In genomic region chr17:73192894-73193701, GRCh38 we compare ENCODE assay signal across 9 cellular contexts. TPM values are rescaled to one million over a fixed set of nuclear protein-coding genes. Genes with fewer than 3 reads are reported as not detected.
DNase-seq lines count a peak whose midpoint lies in the region; ATAC-seq, FAIRE-seq and TF ChIP-seq lines count a peak whose summit lies in the region.
"Had no signal": no experiment of that assay in that cellular context is flagged by ENCODE, and none has a peak within 500 bp of the region (broad histone marks: within the 10 kb centered on the region; RNA-seq: fewer than 3 reads in every experiment).

COG1 (plus strand) TSS chr17:73193055; CDS start chr17:73193070, 15 bp downstream.

- peaks cover 32% of the 10 kb centered on the region for H3K36me3 ChIP-seq in WERI-Rb-1
- H3K36me3 ChIP-seq in small intestine (ENCODE audit: control insufficient read depth in 2 of 2, insufficient read depth in 2 of 2, low read length in 2 of 2) = peaks cover 3 to 11% of the 10 kb centered on the region in 2 donors

- H3K4me3 ChIP-seq in WERI-Rb-1 (ENCODE audit: low read depth, low read length) (peak within 1 kb of the TSS; percentile 81), small intestine (ENCODE audit: low read depth in 1 of 2, low read length in 2 of 2) (peak within 1 kb of the TSS; percentile 80 to 91)

- WGBS in small intestine, 3 donors = 0 to 2% (median 1%) methylated on average over 30 to 81 of the region's 84 CpGs

- H3K27ac ChIP-seq in 22Rv1 (peak within 1 kb of the TSS; percentile 99), WERI-Rb-1 (peak within 1 kb of the TSS; percentile 98), small intestine (ENCODE audit: low read depth in 1 of 2, low read length in 1 of 2) (peak within 1 kb of the TSS; percentile 78 to 99)

- ATAC-seq in GM18520 (IDR thresholded peaks at IDR 0.05; ENCODE audit: unreplicated experiment) = peak; percentile 52
- peak; percentile 75 for ATAC-seq in HG03064 (IDR thresholded peaks at IDR 0.05; ENCODE audit: low read depth, unreplicated experiment)

- H3K27me3 ChIP-seq in WERI-Rb-1 (ENCODE audit: insufficient read depth, low read depth, severe bottlenecking) (no peaks in the 10 kb centered on the region), small intestine (ENCODE audit: control insufficient read depth in 2 of 2, insufficient read depth in 2 of 2, low read length in 2 of 2) (no peaks in the 10 kb centered on the region)

- no peak for FAIRE-seq in small intestine (lab: Jason Lieb, UNC)
- FAIRE-seq: G401.6 had no signal

- in situ Hi-C loops in T47D (cut with HindIII; ENCODE audit: low pct_unique_long_range_greater_than_20kb, low sequenced_read_pairs) = no loop called here

- TF ChIP-seq CTCF in 22Rv1 (IDR thresholded peaks at IDR 0.05) (no peak), WERI-Rb-1 (IDR thresholded peaks at IDR 0.05; ENCODE audit: low read depth, low read length) (0 out of 2 replicates have a peak, but pooled peaks have one; percentile 5)

- H3K9me3 ChIP-seq in WERI-Rb-1 (ENCODE audit: severe bottlenecking) (no peaks in the 10 kb centered on the region), small intestine (ENCODE audit: control insufficient read depth, low read depth) (no peaks in the 10 kb centered on the region)

- peaks cover 0 to 8% of the 10 kb centered on the region in 2 donors for H3K4me1 ChIP-seq in small intestine (ENCODE audit: control insufficient read depth in 2 of 2, insufficient read depth in 1 of 2, low read depth in 1 of 2, low read length in 1 of 2)

- DNase-seq in NCI-H2196 (lab: John Stamatoyannopoulos, UW; ENCODE audit: unreplicated experiment) (peak; percentile 88), WERI-Rb-1 (peak; percentile 96), T47D (ENCODE audit: low read depth in 1 of 2, low spot score in 1 of 2) (peak; percentile 90 to 95), iPS-NIHi7 (ENCODE audit: extremely low spot score) (peak; percentile 96), small intestine (peak; percentile 91)

RNA-seq across cellular contexts. Expression of gene COG1, which starts in this region (rescaled TPM):
- polyA plus RNA-seq in small intestine = 10 to 100 TPM in 2 of 3 donors, 1 to 10 TPM in 1; 9.2 to 20.1 (median 12.7) TPM

Comparison
In these comparisons a context has a peak if more than half of its experiments do, and no peak if none do; other contexts are left out.
1. Peak in every context shown above with its lines: DNase-seq, ATAC-seq, H3K4me3 ChIP-seq and H3K27ac ChIP-seq.